ENCODE assay signal across 21 cellular contexts in genomic region chr3:179977356-179977755, GRCh38. TPM values are rescaled to one million over a fixed set of nuclear protein-coding genes. Genes with fewer than 3 reads are reported as not detected.
"Had no signal": no experiment of that assay in that cellular context is flagged by ENCODE, and none has a peak within 500 bp of the region (broad histone marks: within the 10 kb centered on the region; RNA-seq: fewer than 3 reads in every experiment).

No MANE protein-coding gene starts in this region.

- H3K36me3 Mint-ChIP-seq: activated naive CD8-positive, alpha-beta T cell; naive B cell had no signal

- H3K27me3 ChIP-seq: adrenal gland, breast epithelium, right atrium auricular region, tibial artery had no signal

- H3K27ac Mint-ChIP-seq: activated CD4-positive, alpha-beta T cell treated with anti-CD3 and anti-CD28 coated beads, Interleukin-2, amount 10 ng/mL, durations not matched to agents 7 days and 5 days; activated CD8-positive, alpha-beta T cell treated with anti-CD3 and anti-CD28 coated beads, Interleukin-2, amount 10 ng/mL, durations not matched to agents 7 days and 5 days; activated naive CD8-positive, alpha-beta T cell; activated T-helper 1 cell treated with anti-CD3 and anti-CD28 coated beads, Interleukin-12 subunit alpha, Interleukin-12 subunit beta, Interleukin-2, Interleukin-4 antibody, amounts not matched to agents 30 ng/mL and 10 ng/mL and 1 ng/mL, durations not matched to agents 14 hours and 24 hours and 36 hours; naive B cell; T-helper 17 cell had no signal

- H3K4me3 Mint-ChIP-seq: activated CD4-positive, alpha-beta T cell treated with anti-CD3 and anti-CD28 coated beads, Interleukin-2, amount 10 ng/mL, durations not matched to agents 7 days and 5 days; activated CD8-positive, alpha-beta T cell treated with anti-CD3 and anti-CD28 coated beads, Interleukin-2, amount 10 ng/mL, durations not matched to agents 7 days and 5 days; activated naive CD8-positive, alpha-beta T cell; activated T-helper 1 cell treated with anti-CD3 and anti-CD28 coated beads, Interleukin-12 subunit alpha, Interleukin-12 subunit beta, Interleukin-2, Interleukin-4 antibody, amounts not matched to agents 30 ng/mL and 10 ng/mL and 1 ng/mL, durations not matched to agents 14 hours and 24 hours and 36 hours; naive B cell; T-helper 17 cell had no signal

- H3K4me3 ChIP-seq: adrenal gland, breast epithelium, coronary artery, lower lobe of right lung, psoas muscle, right atrium auricular region, tibial artery had no signal

- H3K9me3 Mint-ChIP-seq: activated CD4-positive, alpha-beta T cell treated with anti-CD3 and anti-CD28 coated beads, Interleukin-2, amount 10 ng/mL, durations not matched to agents 7 days and 5 days; activated T-helper 1 cell treated with anti-CD3 and anti-CD28 coated beads, Interleukin-12 subunit alpha, Interleukin-12 subunit beta, Interleukin-2, Interleukin-4 antibody, amounts not matched to agents 30 ng/mL and 10 ng/mL and 1 ng/mL, durations not matched to agents 14 hours and 24 hours and 36 hours had no signal

- H3K4me1 Mint-ChIP-seq: naive B cell, T-helper 17 cell had no signal

- H3K27ac ChIP-seq: adrenal gland, breast epithelium, coronary artery, lower lobe of right lung, psoas muscle, right atrium auricular region, tibial artery had no signal

- H3K36me3 ChIP-seq: adrenal gland, breast epithelium, lower lobe of right lung, right atrium auricular region, tibial artery had no signal

- H3K9me3 ChIP-seq: adrenal gland, breast epithelium, lower lobe of right lung, psoas muscle, right atrium auricular region, tibial artery had no signal

- H3K4me1 ChIP-seq: adrenal gland, breast epithelium, lower lobe of right lung, psoas muscle, right atrium auricular region, tibial artery had no signal

- DNase-seq: activated CD4-positive, alpha-beta T cell treated with anti-CD3 and anti-CD28 coated beads, Interleukin-2, amount 10 ng/mL, durations not matched to agents 7 days and 5 days; activated CD8-positive, alpha-beta T cell treated with anti-CD3 and anti-CD28 coated beads, Interleukin-2, amount 10 ng/mL, durations not matched to agents 7 days and 5 days; adrenal gland; kidney; lower lobe of right lung; naive B cell; psoas muscle; stimulated activated CD4-positive, alpha-beta T cell treated with anti-CD3 and anti-CD28 coated beads, Interleukin-4, amount 100 ng/mL, for 24 hours; stimulated activated naive CD4-positive, alpha-beta T cell treated with Interleukin-2 at 50 U/mL for 16 hours; SW 1271; T-helper 17 cell; tibial artery had no signal

RNA-seq across cellular contexts. Expression of gene PEX5L, which starts 59.4 kb away (rescaled TPM):
- total RNA-seq: activated CD8-positive, alpha-beta T cell treated with anti-CD3 and anti-CD28 coated beads, Interleukin-2, amount 10 ng/mL, durations not matched to agents 7 days and 5 days; glomerular endothelial cell; kidney; left lobe of liver; lower lobe of right lung; mesenteric fat pad; osteocyte; psoas muscle; T-helper 17 cell had no signal
